11 cellular contexts compared by ENCODE assay signal in genomic region chr19:57820599-57820998, GRCh38. TPM values are rescaled to one million over a fixed set of nuclear protein-coding genes. Genes with fewer than 3 reads are reported as not detected.
DNase-seq lines count a peak whose midpoint lies in the region; ATAC-seq and TF ChIP-seq lines count a peak whose summit lies in the region.
"Had no signal": no experiment of that assay in that cellular context is flagged by ENCODE, and none has a peak within 500 bp of the region (broad histone marks: within the 10 kb centered on the region; RNA-seq: fewer than 3 reads in every experiment).

No MANE protein-coding gene starts in this region.

- peak overlapping the region; percentile 53 for H3K14ac ChIP-seq in trophoblast cell (ENCODE audit: low read length)

- peaks cover 15% of the 10 kb centered on the region for H3K79me1 ChIP-seq in trophoblast cell (ENCODE audit: low read length)

- WGBS in trophoblast cell (ENCODE audit: extremely low coverage, insufficient coverage, insufficient read length), result no CpG with 5 or more reads among the region's 6 CpGs
- WGBS in aorta, 2 donors, result 74 to 75% methylated on average over 6 of the region's 6 CpGs

- DNase-seq in Calu3 (no peak), PC-9 (no peak), epithelial cell of esophagus (ENCODE audit: low read depth) (no peak), trophoblast cell (no peak), iPS-NIHi11 (ENCODE audit: low spot score) (no peak), AG20443 (ENCODE audit: low spot score) (no peak), aorta (no peak)
- DNase-seq: amygdala; NCI-H2081; stimulated activated CD4-positive, alpha-beta T cell treated with anti-CD3 and anti-CD28 coated beads, Interleukin-1b, Interleukin-23, amount 100 ng/mL, for 48 hours had no signal

- H4K20me1 ChIP-seq in PC-9 (ENCODE audit: insufficient read depth), result peaks cover 16% of the 10 kb centered on the region

- peaks cover 2% of the 10 kb centered on the region for H3K9me3 Mint-ChIP-seq in Calu3 (ENCODE audit: low read depth, unreplicated experiment)

- no peak overlapping the region for H3K27ac ChIP-seq in PC-9
- no peak overlapping the region for H3K27ac ChIP-seq in trophoblast cell (ENCODE audit: low read depth, low read length)
- H3K27ac ChIP-seq in aorta (ENCODE audit: low read depth in 1 of 2, low read length in 2 of 2), result no peak overlapping the region

- ATAC-seq in HG02678 (IDR thresholded peaks at IDR 0.05; ENCODE audit: unreplicated experiment) (no peak), aorta (ENCODE audit: low FRiP score) (no peak)

- POLR2A ChIA-PET in PC-9 (lab: Charles Lee; ENCODE audit: unreplicated experiment), result no interaction called here

- peak overlapping the region; percentile 29 for H2AK5ac ChIP-seq in trophoblast cell (ENCODE audit: low read length)

- H3K4me1 ChIP-seq in PC-9 (replicated peaks; ENCODE audit: insufficient read depth) (peaks cover 16% of the 10 kb centered on the region), trophoblast cell (ENCODE audit: control insufficient read depth in 1 of 2, insufficient read depth in 2 of 2, low read length in 2 of 2) (peaks cover 13 to 21% of the 10 kb centered on the region in 2 experiments), aorta (ENCODE audit: control insufficient read depth in 1 of 2, insufficient read depth in 2 of 2, low read length in 2 of 2) (no peaks in the 10 kb centered on the region)

- peak overlapping the region; percentile 82 for H3K27ac Mint-ChIP-seq in Calu3 (ENCODE audit: unreplicated experiment)

- no TSS peak for BruUV-seq in Calu3 (replicated peaks; lab: Mats Ljungman, UMichigan)
- BruUV-seq in PC-9 (replicated peaks; lab: Mats Ljungman, UMichigan), result no TSS peak

- intact Hi-C loops in Calu3 (cut with micrococcal nuclease; ENCODE audit: unreplicated experiment), result no loop called here
- intact Hi-C loops in PC-9 (cut with micrococcal nuclease; ENCODE audit: unreplicated experiment), result no loop called here
- intact Hi-C loops in aorta (cut with DNase I), result no loop called here

- H3K79me2 ChIP-seq in PC-9 (ENCODE audit: low read depth), result peaks cover 59% of the 10 kb centered on the region
- peaks cover 13% of the 10 kb centered on the region for H3K79me2 ChIP-seq in trophoblast cell (ENCODE audit: control insufficient read depth, insufficient read depth, low read length, poor library complexity)

- H3K4ac ChIP-seq in trophoblast cell (ENCODE audit: low read depth, low read length), result peak overlapping the region; percentile 97

- H4K12ac ChIP-seq in trophoblast cell (ENCODE audit: low read depth, low read length), result peak overlapping the region; percentile 77

- no peaks in the 10 kb centered on the region for H3K9me3 ChIP-seq in PC-9 (ENCODE audit: insufficient read depth, low read depth)
- no peaks in the 10 kb centered on the region for H3K9me3 ChIP-seq in trophoblast cell (ENCODE audit: insufficient read depth, low read depth, low read length)
- no peaks in the 10 kb centered on the region for H3K9me3 ChIP-seq in aorta (ENCODE audit: control insufficient read depth, low read length)

- H3K4me2 ChIP-seq in PC-9 (peak overlapping the region; percentile 94), trophoblast cell (ENCODE audit: low read length) (peak overlapping the region; percentile 94)

- peak overlapping the region; percentile 82 for H3K4me3 ChIP-seq in PC-9
- H3K4me3 ChIP-seq in epithelial cell of esophagus (ENCODE audit: low read length), result peak overlapping the region; percentile 98
- no peak overlapping the region for H3K4me3 ChIP-seq in trophoblast cell (ENCODE audit: low read depth, low read length)
- H3K4me3 ChIP-seq in aorta (ENCODE audit: low read length in 2 of 2), result no peak overlapping the region

- no peaks in the 10 kb centered on the region for H3K9me2 ChIP-seq in PC-9 (ENCODE audit: insufficient read depth)

- no peak overlapping the region for H3K18ac ChIP-seq in trophoblast cell (ENCODE audit: low read length)

- peaks cover 4% of the 10 kb centered on the region; the same call in 1 of the 2 replicates for H3F3A ChIP-seq in PC-9 (ENCODE audit: insufficient read depth, low read depth)

- H2BK5ac ChIP-seq in trophoblast cell (ENCODE audit: low read depth, low read length, poor library complexity), result no peak overlapping the region

- H3K4me3 Mint-ChIP-seq in Calu3 (ENCODE audit: low read depth, unreplicated experiment), result peak overlapping the region; percentile 91

- no peak overlapping the region for H4K8ac ChIP-seq in trophoblast cell (ENCODE audit: low read depth, low read length)

- CTCF ChIA-PET in Calu3 (lab: Charles Lee) (no interaction called here), PC-9 (lab: Charles Lee) (no interaction called here)

- no peaks in the 10 kb centered on the region for H3K27me3 Mint-ChIP-seq in Calu3 (ENCODE audit: unreplicated experiment)

- TF ChIP-seq CTCF in Calu3 (IDR thresholded peaks at IDR 0.05; ENCODE audit: unreplicated experiment) (no peak), PC-9 (conservative IDR thresholded peaks at IDR 0.05) (no peak), epithelial cell of esophagus (IDR thresholded peaks at IDR 0.05; ENCODE audit: insufficient read depth, low read depth, low read length, missing control alignments) (no peak)

- H3K36me3 Mint-ChIP-seq in Calu3 (ENCODE audit: insufficient read depth, unreplicated experiment), result peaks cover 51% of the 10 kb centered on the region

- peaks cover 51% of the 10 kb centered on the region for H3K4me1 Mint-ChIP-seq in Calu3 (ENCODE audit: low read depth, unreplicated experiment)

- H3K27me3 ChIP-seq in PC-9 (ENCODE audit: insufficient read depth, low read depth) (no peaks in the 10 kb centered on the region), trophoblast cell (ENCODE audit: insufficient read depth, low read length) (no peaks in the 10 kb centered on the region), aorta (ENCODE audit: control insufficient read depth in 1 of 2, insufficient read depth in 2 of 2, low read length in 1 of 2) (no peaks in the 10 kb centered on the region)

- no peak overlapping the region for H3K9ac ChIP-seq in trophoblast cell (ENCODE audit: low read length)

- no peak overlapping the region for H4K91ac ChIP-seq in trophoblast cell (ENCODE audit: low read depth, low read length)

- H3K23ac ChIP-seq in trophoblast cell (ENCODE audit: low read length), result no peak overlapping the region

- H2BK120ac ChIP-seq in trophoblast cell (ENCODE audit: insufficient read depth, low read length, poor library complexity), result no peak overlapping the region

- H3K36me3 ChIP-seq in PC-9 (ENCODE audit: low read depth) (peaks cover 15% of the 10 kb centered on the region), trophoblast cell (ENCODE audit: control insufficient read depth in 1 of 2, insufficient read depth in 2 of 2, low read length in 2 of 2) (peaks cover 3 to 4% of the 10 kb centered on the region in 2 experiments), aorta (ENCODE audit: control insufficient read depth in 1 of 2, insufficient read depth in 2 of 2, low read length in 1 of 2) (no peaks in the 10 kb centered on the region)

- H2BK12ac ChIP-seq in trophoblast cell (ENCODE audit: low read length), result peak overlapping the region; percentile 69

- no peak overlapping the region for H2AFZ ChIP-seq in PC-9
- H2AFZ ChIP-seq in trophoblast cell (ENCODE audit: insufficient read depth, low read length, poor library complexity), result no peak overlapping the region

RNA-seq across cellular contexts. Expression of gene ZNF552, which starts 5.9 kb away (rescaled TPM):
- total RNA-seq in Calu3 (2022) (24.0 and 24.8 TPM in 2 replicates), PC-9 (2021) (14.3 and 15.1 TPM in 2 replicates), aorta (1 to 10 TPM; 8.0 to 8.5 TPM)
- 12.1 and 12.7 TPM in 2 replicates for polyA plus RNA-seq in trophoblast cell (2013)
- polyA plus RNA-seq in aorta, result 1 to 10 TPM; 4.5 to 6.1 TPM

RNA-seq across cellular contexts. Expression of gene ZNF587B, which starts 9.5 kb away (rescaled TPM):
- total RNA-seq in Calu3 (2022) (31.1 and 31.6 TPM in 2 replicates), PC-9 (2021) (21.2 and 25.2 TPM in 2 replicates), aorta (10 to 100 TPM; 14.1 to 15.8 TPM)
- polyA plus RNA-seq in trophoblast cell (2013), result 7.5 and 8.0 TPM in 2 replicates
- polyA plus RNA-seq in aorta, result 1 to 10 TPM; 1.5 to 4.6 TPM

RNA-seq across cellular contexts. Expression of gene ZNF587, which starts 29.1 kb away (rescaled TPM):
- 111 and 113 TPM in 2 replicates for total RNA-seq in Calu3 (2022)
- total RNA-seq in PC-9 (2021), result 62.2 and 68.0 TPM in 2 replicates
- polyA plus RNA-seq in trophoblast cell (2013), result 18.5 and 19.9 TPM in 2 replicates
- total RNA-seq in aorta, result 10 to 100 TPM; 24.9 to 40.8 TPM
- polyA plus RNA-seq in aorta, result 1 to 10 TPM; 3.4 to 9.6 TPM

RNA-seq across cellular contexts. Expression of gene ZNF586, which starts 51.1 kb away (rescaled TPM):
- total RNA-seq in Calu3 (2022) (18.9 and 22.9 TPM in 2 replicates), PC-9 (2021) (19.0 and 21.3 TPM in 2 replicates), aorta (10 to 100 TPM in 1 of 2 donors, 1 to 10 TPM in 1; 9.8 to 17.9 TPM)
- polyA plus RNA-seq in trophoblast cell (2013), result 4.7 and 4.8 TPM in 2 replicates
- polyA plus RNA-seq in aorta, result 1 to 10 TPM; 3.7 to 6.6 TPM

Comparison
In these comparisons a context has a peak if more than half of its experiments do, and no peak if none do; other contexts are left out.
1. H3K4me3 ChIP-seq: peak in PC-9 (single experiment) and epithelial cell of esophagus (single experiment); none in trophoblast cell (single experiment) and aorta (0 of 2).